In the genomic region with DNA sequence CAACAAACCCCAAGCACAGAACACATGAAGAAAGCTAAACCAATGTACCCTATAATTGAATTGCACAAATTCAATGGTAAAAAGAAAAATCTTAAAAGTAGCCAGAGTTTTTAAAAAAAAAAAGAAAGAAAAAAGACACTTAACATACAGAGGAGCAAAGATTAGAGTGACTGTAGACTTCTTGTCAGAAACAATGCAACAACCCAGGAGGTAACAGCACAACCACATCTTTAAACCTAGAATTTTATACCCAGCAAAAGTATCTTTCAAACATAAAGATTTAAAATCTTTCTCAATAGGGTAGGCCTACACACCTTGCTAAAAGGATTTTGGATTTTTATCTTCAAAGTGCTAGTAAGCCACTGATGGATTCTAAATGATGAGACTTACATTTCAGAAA, we compare ENCODE assay signal across 1 cellular context.
TF ChIP-seq lines count a peak whose summit lies in the region.

No MANE protein-coding gene starts in this region.

TF ChIP-seq in K562, 482 proteins besides CTCF, POLR2A, EP300 and RAD21 (continued from another document):
- TF ChIP-seq, protein P1, sequence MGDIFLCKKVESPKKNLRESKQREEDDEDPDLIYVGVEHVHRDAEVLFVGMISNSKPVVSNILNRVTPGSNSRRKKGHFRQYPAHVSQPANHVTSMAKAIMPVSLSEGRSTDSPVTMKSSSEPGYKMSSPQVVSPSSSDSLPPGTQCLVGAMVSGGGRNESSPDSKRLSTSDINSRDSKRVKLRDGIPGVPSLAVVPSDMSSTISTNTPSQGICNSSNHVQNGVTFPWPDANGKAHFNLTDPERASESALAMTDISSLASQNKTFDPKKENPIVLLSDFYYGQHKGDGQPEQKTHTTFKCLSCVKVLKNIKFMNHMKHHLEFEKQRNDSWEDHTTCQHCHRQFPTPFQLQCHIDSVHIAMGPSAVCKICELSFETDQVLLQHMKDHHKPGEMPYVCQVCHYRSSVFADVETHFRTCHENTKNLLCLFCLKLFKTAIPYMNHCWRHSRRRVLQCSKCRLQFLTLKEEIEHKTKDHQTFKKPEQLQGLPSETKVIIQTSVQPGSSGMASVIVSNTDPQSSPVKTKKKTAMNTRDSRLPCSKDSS (IDR thresholded peaks at IDR 0.05; ENCODE audit: low read depth, partially characterized antibody): peak; percentile 40
- peak in 1 of 2 experiments; percentile 64; a peak in 2 of 4 replicates for TF ChIP-seq TRIM24 (IDR thresholded peaks at IDR 0.05)
- 0 out of 2 replicates have a peak, but pooled peaks have one; percentile 30 for TF ChIP-seq XRCC3 (IDR thresholded peaks at IDR 0.05)
- no peak for TF ChIP-seq BACH1 (tag; IDR thresholded peaks at IDR 0.05)
